ENCODE assay signal across 1 cellular context in the genomic region with DNA sequence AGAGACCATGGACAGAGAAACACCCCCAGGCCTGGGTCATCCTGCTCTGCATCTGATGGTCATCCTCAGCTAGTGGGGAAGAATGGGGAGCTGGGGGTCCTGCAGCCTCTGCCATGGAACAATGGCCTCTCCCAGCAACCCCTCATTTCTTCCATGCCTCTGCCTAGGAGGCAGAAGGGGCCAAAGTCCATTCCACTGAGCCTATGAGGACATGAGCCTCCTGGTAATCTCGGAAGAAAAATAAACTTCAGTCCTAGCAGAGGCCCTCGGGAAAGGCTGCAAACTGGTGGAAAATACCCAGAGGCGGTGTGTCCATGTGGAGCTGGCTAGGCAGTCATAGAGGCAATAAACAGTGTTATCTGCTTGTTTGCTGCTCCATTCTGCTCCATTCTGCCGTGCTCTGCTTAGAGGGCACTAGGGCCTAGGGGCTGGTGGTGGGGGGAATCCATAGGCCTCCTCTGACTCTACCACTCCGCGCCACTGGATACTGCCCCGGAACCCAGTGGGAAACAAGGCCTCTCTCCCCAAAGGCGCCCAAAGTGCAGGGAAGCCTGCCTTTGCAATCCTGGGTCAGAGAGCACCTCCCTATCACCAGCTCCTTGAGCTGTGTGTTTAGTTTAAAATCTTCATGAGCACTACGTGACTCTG.
TF ChIP-seq lines count a peak whose summit lies in the region.

No MANE protein-coding gene starts in this region.

TF ChIP-seq in HepG2, 621 proteins besides CTCF, POLR2A, EP300 and RAD21 (continues in another document):
- TF ChIP-seq ZMYM4 (CRISPR knock-in tag; IDR thresholded peaks at IDR 0.05) (peak; percentile 69; the same call in 1 of the 2 replicates), NKX3-1 (CRISPR knock-in tag; IDR thresholded peaks at IDR 0.05) (no peak), POLR2G (IDR thresholded peaks at IDR 0.05; ENCODE audit: low read depth, low read length) (peak; percentile 83), ZNF292 (CRISPR knock-in tag; IDR thresholded peaks at IDR 0.05; ENCODE audit: borderline replicate concordance, low read depth) (no peak), ZNF333 (CRISPR knock-in tag; IDR thresholded peaks at IDR 0.05; ENCODE audit: borderline replicate concordance) (no peak), MIXL1 (CRISPR knock-in tag; IDR thresholded peaks at IDR 0.05) (peak; percentile 25; the same call in 1 of the 2 replicates), ZNF550 (CRISPR knock-in tag; IDR thresholded peaks at IDR 0.05; ENCODE audit: borderline replicate concordance) (no peak), IKZF4 (CRISPR knock-in tag; IDR thresholded peaks at IDR 0.05; ENCODE audit: borderline replicate concordance, low read depth, not compliant biosample characterization) (no peak), RAD51 (IDR thresholded peaks at IDR 0.05; ENCODE audit: borderline replicate concordance) (no peak), NR2F6 (IDR thresholded peaks at IDR 0.05) (no peak), NR2F6 (CRISPR knock-in tag; IDR thresholded peaks at IDR 0.05) (0 out of 2 replicates have a peak, but pooled peaks have one; percentile 7), ZSCAN31 (CRISPR knock-in tag; IDR thresholded peaks at IDR 0.05; ENCODE audit: low read depth) (peak; percentile 55; the same call in 1 of the 2 replicates), CEBPG (CRISPR knock-in tag; IDR thresholded peaks at IDR 0.05) (peak; percentile 25; the same call in 1 of the 2 replicates), ZNF891 (CRISPR knock-in tag; IDR thresholded peaks at IDR 0.05) (no peak), SIX4 (CRISPR knock-in tag; IDR thresholded peaks at IDR 0.05) (peak; percentile 21; the same call in 1 of the 2 replicates), REST (IDR thresholded peaks at IDR 0.05; ENCODE audit: borderline replicate concordance in 1 of 2, low read depth in 1 of 2, low read length in 2 of 2) (no peak), U2AF1 (optimal IDR thresholded peaks at IDR 0.05; ENCODE audit: low read depth, low read length) (no peak), ZNF3 (CRISPR knock-in tag; IDR thresholded peaks at IDR 0.05) (no peak), RBFOX2 (IDR thresholded peaks at IDR 0.05; ENCODE audit: low read depth, low read length) (peak; percentile 53; the same call in 1 of the 2 replicates), ASH2L (IDR thresholded peaks at IDR 0.05; ENCODE audit: insufficient read length, low read depth, low read length) (peak; percentile 71), AFF4 (CRISPR knock-in tag; IDR thresholded peaks at IDR 0.05) (0 out of 2 replicates have a peak, but pooled peaks have one; percentile 27), HOXA3 (CRISPR knock-in tag; IDR thresholded peaks at IDR 0.05) (peak; percentile 66), ZNF737 (CRISPR knock-in tag; IDR thresholded peaks at IDR 0.05; ENCODE audit: borderline replicate concordance) (no peak), SOX13 (IDR thresholded peaks at IDR 0.05) (no peak), SOX13 (CRISPR knock-in tag; conservative IDR thresholded peaks at IDR 0.05 in 1 of 2, IDR thresholded peaks at IDR 0.05 in 1 of 2) (0 out of 4 replicates have a peak, but pooled peaks of 1 of the 2 experiments have one; percentile 41), NR2C2 (CRISPR knock-in tag; IDR thresholded peaks at IDR 0.05; ENCODE audit: borderline replicate concordance) (peak; percentile 55; the same call in 1 of the 2 replicates), KDM6A (CRISPR knock-in tag; IDR thresholded peaks at IDR 0.05; ENCODE audit: low read depth) (0 out of 2 replicates have a peak, but pooled peaks have one; percentile 59), FOXA3 (CRISPR knock-in tag; IDR thresholded peaks at IDR 0.05) (peak; percentile 44), TARDBP (CRISPR knock-in tag; IDR thresholded peaks at IDR 0.05) (peak; percentile 74; the same call in 1 of the 2 replicates), ZNF605 (CRISPR knock-in tag; IDR thresholded peaks at IDR 0.05) (no peak), MAF1 (CRISPR knock-in tag; IDR thresholded peaks at IDR 0.05; ENCODE audit: borderline replicate concordance) (0 out of 2 replicates have a peak, but pooled peaks have one; percentile 46)
- TF ChIP-seq, protein P1, sequence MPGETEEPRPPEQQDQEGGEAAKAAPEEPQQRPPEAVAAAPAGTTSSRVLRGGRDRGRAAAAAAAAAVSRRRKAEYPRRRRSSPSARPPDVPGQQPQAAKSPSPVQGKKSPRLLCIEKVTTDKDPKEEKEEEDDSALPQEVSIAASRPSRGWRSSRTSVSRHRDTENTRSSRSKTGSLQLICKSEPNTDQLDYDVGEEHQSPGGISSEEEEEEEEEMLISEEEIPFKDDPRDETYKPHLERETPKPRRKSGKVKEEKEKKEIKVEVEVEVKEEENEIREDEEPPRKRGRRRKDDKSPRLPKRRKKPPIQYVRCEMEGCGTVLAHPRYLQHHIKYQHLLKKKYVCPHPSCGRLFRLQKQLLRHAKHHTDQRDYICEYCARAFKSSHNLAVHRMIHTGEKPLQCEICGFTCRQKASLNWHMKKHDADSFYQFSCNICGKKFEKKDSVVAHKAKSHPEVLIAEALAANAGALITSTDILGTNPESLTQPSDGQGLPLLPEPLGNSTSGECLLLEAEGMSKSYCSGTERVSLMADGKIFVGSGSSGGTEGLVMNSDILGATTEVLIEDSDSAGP (CRISPR knock-in tag; IDR thresholded peaks at IDR 0.05; ENCODE audit: borderline replicate concordance): 0 out of 2 replicates have a peak, but pooled peaks have one; percentile 38
- TF ChIP-seq, protein P2, sequence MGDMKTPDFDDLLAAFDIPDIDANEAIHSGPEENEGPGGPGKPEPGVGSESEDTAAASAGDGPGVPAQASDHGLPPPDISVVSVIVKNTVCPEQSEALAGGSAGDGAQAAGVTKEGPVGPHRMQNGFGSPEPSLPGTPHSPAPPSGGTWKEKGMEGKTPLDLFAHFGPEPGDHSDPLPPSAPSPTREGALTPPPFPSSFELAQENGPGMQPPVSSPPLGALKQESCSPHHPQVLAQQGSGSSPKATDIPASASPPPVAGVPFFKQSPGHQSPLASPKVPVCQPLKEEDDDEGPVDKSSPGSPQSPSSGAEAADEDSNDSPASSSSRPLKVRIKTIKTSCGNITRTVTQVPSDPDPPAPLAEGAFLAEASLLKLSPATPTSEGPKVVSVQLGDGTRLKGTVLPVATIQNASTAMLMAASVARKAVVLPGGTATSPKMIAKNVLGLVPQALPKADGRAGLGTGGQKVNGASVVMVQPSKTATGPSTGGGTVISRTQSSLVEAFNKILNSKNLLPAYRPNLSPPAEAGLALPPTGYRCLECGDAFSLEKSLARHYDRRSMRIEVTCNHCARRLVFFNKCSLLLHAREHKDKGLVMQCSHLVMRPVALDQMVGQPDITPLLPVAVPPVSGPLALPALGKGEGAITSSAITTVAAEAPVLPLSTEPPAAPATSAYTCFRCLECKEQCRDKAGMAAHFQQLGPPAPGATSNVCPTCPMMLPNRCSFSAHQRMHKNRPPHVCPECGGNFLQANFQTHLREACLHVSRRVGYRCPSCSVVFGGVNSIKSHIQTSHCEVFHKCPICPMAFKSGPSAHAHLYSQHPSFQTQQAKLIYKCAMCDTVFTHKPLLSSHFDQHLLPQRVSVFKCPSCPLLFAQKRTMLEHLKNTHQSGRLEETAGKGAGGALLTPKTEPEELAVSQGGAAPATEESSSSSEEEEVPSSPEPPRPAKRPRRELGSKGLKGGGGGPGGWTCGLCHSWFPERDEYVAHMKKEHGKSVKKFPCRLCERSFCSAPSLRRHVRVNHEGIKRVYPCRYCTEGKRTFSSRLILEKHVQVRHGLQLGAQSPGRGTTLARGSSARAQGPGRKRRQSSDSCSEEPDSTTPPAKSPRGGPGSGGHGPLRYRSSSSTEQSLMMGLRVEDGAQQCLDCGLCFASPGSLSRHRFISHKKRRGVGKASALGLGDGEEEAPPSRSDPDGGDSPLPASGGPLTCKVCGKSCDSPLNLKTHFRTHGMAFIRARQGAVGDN (CRISPR knock-in tag; IDR thresholded peaks at IDR 0.05): peak; percentile 47
- TF ChIP-seq, protein P3, sequence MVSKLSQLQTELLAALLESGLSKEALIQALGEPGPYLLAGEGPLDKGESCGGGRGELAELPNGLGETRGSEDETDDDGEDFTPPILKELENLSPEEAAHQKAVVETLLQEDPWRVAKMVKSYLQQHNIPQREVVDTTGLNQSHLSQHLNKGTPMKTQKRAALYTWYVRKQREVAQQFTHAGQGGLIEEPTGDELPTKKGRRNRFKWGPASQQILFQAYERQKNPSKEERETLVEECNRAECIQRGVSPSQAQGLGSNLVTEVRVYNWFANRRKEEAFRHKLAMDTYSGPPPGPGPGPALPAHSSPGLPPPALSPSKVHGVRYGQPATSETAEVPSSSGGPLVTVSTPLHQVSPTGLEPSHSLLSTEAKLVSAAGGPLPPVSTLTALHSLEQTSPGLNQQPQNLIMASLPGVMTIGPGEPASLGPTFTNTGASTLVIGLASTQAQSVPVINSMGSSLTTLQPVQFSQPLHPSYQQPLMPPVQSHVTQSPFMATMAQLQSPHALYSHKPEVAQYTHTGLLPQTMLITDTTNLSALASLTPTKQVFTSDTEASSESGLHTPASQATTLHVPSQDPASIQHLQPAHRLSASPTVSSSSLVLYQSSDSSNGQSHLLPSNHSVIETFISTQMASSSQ (IDR thresholded peaks at IDR 0.05; ENCODE audit: low read depth): no peak
- TF ChIP-seq, protein P3 (CRISPR knock-in tag; IDR thresholded peaks at IDR 0.05; ENCODE audit: borderline replicate concordance): no peak
- TF ChIP-seq, protein P4, sequence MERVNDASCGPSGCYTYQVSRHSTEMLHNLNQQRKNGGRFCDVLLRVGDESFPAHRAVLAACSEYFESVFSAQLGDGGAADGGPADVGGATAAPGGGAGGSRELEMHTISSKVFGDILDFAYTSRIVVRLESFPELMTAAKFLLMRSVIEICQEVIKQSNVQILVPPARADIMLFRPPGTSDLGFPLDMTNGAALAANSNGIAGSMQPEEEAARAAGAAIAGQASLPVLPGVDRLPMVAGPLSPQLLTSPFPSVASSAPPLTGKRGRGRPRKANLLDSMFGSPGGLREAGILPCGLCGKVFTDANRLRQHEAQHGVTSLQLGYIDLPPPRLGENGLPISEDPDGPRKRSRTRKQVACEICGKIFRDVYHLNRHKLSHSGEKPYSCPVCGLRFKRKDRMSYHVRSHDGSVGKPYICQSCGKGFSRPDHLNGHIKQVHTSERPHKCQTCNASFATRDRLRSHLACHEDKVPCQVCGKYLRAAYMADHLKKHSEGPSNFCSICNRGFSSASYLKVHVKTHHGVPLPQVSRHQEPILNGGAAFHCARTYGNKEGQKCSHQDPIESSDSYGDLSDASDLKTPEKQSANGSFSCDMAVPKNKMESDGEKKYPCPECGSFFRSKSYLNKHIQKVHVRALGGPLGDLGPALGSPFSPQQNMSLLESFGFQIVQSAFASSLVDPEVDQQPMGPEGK (CRISPR knock-in tag; IDR thresholded peaks at IDR 0.05): peak; percentile 29; the same call in 1 of the 2 replicates
